In genomic region chr1:167482184-167482583, GRCh38 we compare ENCODE assay signal across 1 cellular context.
TF ChIP-seq lines count a peak whose summit lies in the region.

No MANE protein-coding gene starts in this region.

TF ChIP-seq in K562, 482 proteins besides CTCF, POLR2A, EP300 and RAD21:
- no peak for TF ChIP-seq ZNF280B (CRISPR knock-in tag; IDR thresholded peaks at IDR 0.05)
- TF ChIP-seq DMBX1 (CRISPR knock-in tag; IDR thresholded peaks at IDR 0.05; ENCODE audit: borderline replicate concordance): no peak
- TF ChIP-seq ZNF121 (CRISPR knock-in tag; conservative IDR thresholded peaks at IDR 0.05): no peak
- no peak for TF ChIP-seq EGR1 (conservative IDR thresholded peaks at IDR 0.05)
- no peak for TF ChIP-seq ZNF282 (CRISPR knock-in tag; IDR thresholded peaks at IDR 0.05)
- TF ChIP-seq KHSRP (IDR thresholded peaks at IDR 0.05): no peak
- no peak for TF ChIP-seq SMAD3 (CRISPR knock-in tag; conservative IDR thresholded peaks at IDR 0.05)
- no peak for TF ChIP-seq ZKSCAN1 (IDR thresholded peaks at IDR 0.05; ENCODE audit: low read depth, low read length)
- no peak for TF ChIP-seq THAP7 (CRISPR knock-in tag; IDR thresholded peaks at IDR 0.05)
- no peak for TF ChIP-seq TEAD4 (IDR thresholded peaks at IDR 0.05; ENCODE audit: low read length)
- no peak for TF ChIP-seq TEAD4 (CRISPR knock-in tag; IDR thresholded peaks at IDR 0.05; ENCODE audit: borderline replicate concordance)
- no peak for TF ChIP-seq BRF1 (IDR thresholded peaks at IDR 0.05; ENCODE audit: borderline replicate concordance, extremely low read depth, insufficient read length)
